22 cellular contexts compared by ENCODE assay signal in genomic region chr11:78224906-78225420, GRCh38.
"Had no signal": no experiment of that assay in that cellular context is flagged by ENCODE, and none has a peak within 500 bp of the region (broad histone marks: within the 10 kb centered on the region; RNA-seq: fewer than 3 reads in every experiment).

No MANE protein-coding gene starts in this region.

- H3K27ac Mint-ChIP-seq: activated naive CD4-positive, alpha-beta T cell treated with anti-CD3 and anti-CD28 coated beads, Interleukin-2, amount 50 U/mL, for 24 hours; T-cell had no signal

- H3K4me3 Mint-ChIP-seq: activated naive CD4-positive, alpha-beta T cell treated with anti-CD3 and anti-CD28 coated beads, Interleukin-2, amount 50 U/mL, for 24 hours; natural killer cell; T-cell had no signal

- H3K4me1 Mint-ChIP-seq: natural killer cell had no signal

- H3K27ac ChIP-seq: foreskin keratinocyte, SK-N-MC, tibial nerve, uterus had no signal

- H3K4me1 ChIP-seq: foreskin keratinocyte, uterus had no signal

- H3K4me3 ChIP-seq: SK-N-MC, tibial nerve, uterus had no signal

- H3K9me3 ChIP-seq: tibial nerve, uterus had no signal

- H3K9me3 Mint-ChIP-seq: activated naive CD4-positive, alpha-beta T cell treated with anti-CD3 and anti-CD28 coated beads, Interleukin-2, amount 50 U/mL, for 24 hours; natural killer cell; T-cell had no signal

- H3K27me3 ChIP-seq: foreskin keratinocyte, tibial nerve, uterus had no signal

- H3K36me3 ChIP-seq: uterus had no signal

- DNase-seq: activated CD4-positive, alpha-beta T cell treated with anti-CD3 and anti-CD28 coated beads, Interleukin-2, amount 50 U/mL, for 4 hours; activated CD4-positive, CD25-positive, alpha-beta regulatory T cell; activated CD8-positive, alpha-beta memory T cell treated with anti-CD3 and anti-CD28 coated beads, Interleukin-2, amount 50 U/mL, for 48 hours; amniotic stem cell; caudate nucleus; cortex of kidney; effector CD8-positive, alpha-beta T cell; foreskin keratinocyte; glutamatergic neuron; hypothalamus; left ventricle myocardium superior; mesenchymal stem cell; natural killer cell; posterior cingulate gyrus; retina; stimulated activated naive CD4-positive, alpha-beta T cell treated with Interleukin-2 at 50 U/mL for 16 hours; substantia nigra; uterus had no signal

- ATAC-seq: foreskin keratinocyte, left ventricle myocardium superior, natural killer cell, T-cell had no signal

- H3K27me3 Mint-ChIP-seq: activated naive CD4-positive, alpha-beta T cell treated with anti-CD3 and anti-CD28 coated beads, Interleukin-2, amount 50 U/mL, for 24 hours; T-cell had no signal

- H3K36me3 Mint-ChIP-seq: activated naive CD4-positive, alpha-beta T cell treated with anti-CD3 and anti-CD28 coated beads, Interleukin-2, amount 50 U/mL, for 24 hours; natural killer cell had no signal
